ENCODE assay signal across 8 cellular contexts in genomic region chr13:91399189-91400093, GRCh38. TPM values are rescaled to one million over a fixed set of nuclear protein-coding genes. Genes with fewer than 3 reads are reported as not detected.
A peak's percentile ranks its signal among the peaks of the same experiment; 100 is the strongest.
DNase-seq lines count a peak whose midpoint lies in the region; ATAC-seq and TF ChIP-seq lines count a peak whose summit lies in the region.

No MANE protein-coding gene starts in this region.

- DNase-seq in HFF-Myc (ENCODE audit: extremely low read depth, low read depth) (no peak), left lung (no peak), substantia nigra (lab: John Stamatoyannopoulos, UW) (peak in 17 of 49 donors; percentile 4 to 54 (median 20)), NCI-H524 treated with DMSO at 0.1 percent for 48 hours (lab: John Stamatoyannopoulos, UW) (no peak), SW480 (ENCODE audit: low spot score) (no peak), SHP77 treated with DMSO at 0.1 percent for 48 hours (lab: John Stamatoyannopoulos, UW) (no peak)
- no peak for DNase-seq in activated T-helper 1 cell treated with anti-CD3 and anti-CD28 coated beads, Interleukin-12 subunit alpha, Interleukin-12 subunit beta, Interleukin-2, Interleukin-4 antibody, amounts not matched to agents 30 ng/mL and 10 ng/mL and 1 ng/mL, durations not matched to agents 14 hours and 24 hours and 36 hours (ENCODE audit: low spot score)

- no peak for TF ChIP-seq CTCF in HFF-Myc (IDR thresholded peaks at IDR 0.05; ENCODE audit: low read depth, low read length, missing control alignments)
- TF ChIP-seq CTCF in left lung (IDR thresholded peaks at IDR 0.05) = no peak

- no peak overlapping the region for H3K27ac Mint-ChIP-seq in activated T-helper 1 cell treated with anti-CD3 and anti-CD28 coated beads, Interleukin-12 subunit alpha, Interleukin-12 subunit beta, Interleukin-2, Interleukin-4 antibody, amounts not matched to agents 30 ng/mL and 10 ng/mL and 1 ng/mL, durations not matched to agents 14 hours and 24 hours and 36 hours

- peaks cover 61% of the 10 kb centered on the region for H3K27me3 Mint-ChIP-seq in activated T-helper 1 cell treated with anti-CD3 and anti-CD28 coated beads, Interleukin-12 subunit alpha, Interleukin-12 subunit beta, Interleukin-2, Interleukin-4 antibody, amounts not matched to agents 30 ng/mL and 10 ng/mL and 1 ng/mL, durations not matched to agents 14 hours and 24 hours and 36 hours (ENCODE audit: insufficient read depth)

- intact Hi-C loops in activated T-helper 1 cell treated with anti-CD3 and anti-CD28 coated beads, Interleukin-12 subunit alpha, Interleukin-12 subunit beta, Interleukin-2, Interleukin-4 antibody, amounts not matched to agents 30 ng/mL and 10 ng/mL and 1 ng/mL, durations not matched to agents 14 hours and 24 hours and 36 hours (cut with micrococcal nuclease) = loop anchor here (2.0 kb wide), 1 partner anchor 25 kb away; no protein-coding TSS in a partner anchor
- intact Hi-C loops in left lung (cut with DNase I) = no loop called here

- H3K27me3 ChIP-seq in left lung = peaks cover 19 to 73% of the 10 kb centered on the region in 2 donors

- no peaks in the 10 kb centered on the region for H3K36me3 ChIP-seq in ES-I3 (ENCODE audit: insufficient read depth, low read length)
- H3K36me3 ChIP-seq in left lung = no peaks in the 10 kb centered on the region

- no peaks in the 10 kb centered on the region for H3K9me3 Mint-ChIP-seq in activated T-helper 1 cell treated with anti-CD3 and anti-CD28 coated beads, Interleukin-12 subunit alpha, Interleukin-12 subunit beta, Interleukin-2, Interleukin-4 antibody, amounts not matched to agents 30 ng/mL and 10 ng/mL and 1 ng/mL, durations not matched to agents 14 hours and 24 hours and 36 hours

- peak overlapping the region; percentile 76 for H3K4me3 Mint-ChIP-seq in activated T-helper 1 cell treated with anti-CD3 and anti-CD28 coated beads, Interleukin-12 subunit alpha, Interleukin-12 subunit beta, Interleukin-2, Interleukin-4 antibody, amounts not matched to agents 30 ng/mL and 10 ng/mL and 1 ng/mL, durations not matched to agents 14 hours and 24 hours and 36 hours

- H3K9me3 ChIP-seq in ES-I3 (ENCODE audit: control insufficient read depth, insufficient read depth, low read length) = no peaks in the 10 kb centered on the region
- no peaks in the 10 kb centered on the region for H3K9me3 ChIP-seq in left lung

- H3K9ac ChIP-seq in ES-I3 (ENCODE audit: low read depth, low read length) = peak overlapping the region; percentile 70; the same call in 1 of the 2 replicates

- H3K27ac ChIP-seq in left lung (no peak overlapping the region), substantia nigra (ENCODE audit: low read depth, low read length, poor library complexity, severe bottlenecking) (peak overlapping the region; percentile 32)

- ATAC-seq in left lung = peak; percentile 24

- no peaks in the 10 kb centered on the region for H3K36me3 Mint-ChIP-seq in activated T-helper 1 cell treated with anti-CD3 and anti-CD28 coated beads, Interleukin-12 subunit alpha, Interleukin-12 subunit beta, Interleukin-2, Interleukin-4 antibody, amounts not matched to agents 30 ng/mL and 10 ng/mL and 1 ng/mL, durations not matched to agents 14 hours and 24 hours and 36 hours (ENCODE audit: low read depth)

- H3K4me1 ChIP-seq in ES-I3 (ENCODE audit: insufficient read depth, low read length) (no peaks in the 10 kb centered on the region), left lung (peaks cover 0 to 19% of the 10 kb centered on the region in 2 donors)

- H3K4me3 ChIP-seq in HFF-Myc (replicated peaks; ENCODE audit: low read depth, low read length) (peak overlapping the region; percentile 34; the same call in 1 of the 2 replicates), left lung (peak overlapping the region; percentile 31 to 46)

- H3K4me1 Mint-ChIP-seq in activated T-helper 1 cell treated with anti-CD3 and anti-CD28 coated beads, Interleukin-12 subunit alpha, Interleukin-12 subunit beta, Interleukin-2, Interleukin-4 antibody, amounts not matched to agents 30 ng/mL and 10 ng/mL and 1 ng/mL, durations not matched to agents 14 hours and 24 hours and 36 hours (ENCODE audit: low read depth) = peaks cover 15% of the 10 kb centered on the region

RNA-seq across cellular contexts. Expression of gene GPC5, which starts 1.0 kb away (rescaled TPM):
- 0.22 TPM in 1 of 2 replicates, not detected in the other for total RNA-seq in activated T-helper 1 cell treated with anti-CD3 and anti-CD28 coated beads, Interleukin-12 subunit alpha, Interleukin-12 subunit beta, Interleukin-2, Interleukin-4 antibody, amounts not matched to agents 30 ng/mL and 10 ng/mL and 1 ng/mL, durations not matched to agents 14 hours and 24 hours and 36 hours
- 10 to 100 TPM in 1 of 2 donors, 1 to 10 TPM in 1; 9.2 to 19.5 TPM for total RNA-seq in left lung

RNA-seq across cellular contexts. Expression of gene MIR17HG, which starts 52.0 kb away (rescaled TPM):
- 46.5 and 52.1 TPM in 2 replicates for total RNA-seq in activated T-helper 1 cell treated with anti-CD3 and anti-CD28 coated beads, Interleukin-12 subunit alpha, Interleukin-12 subunit beta, Interleukin-2, Interleukin-4 antibody, amounts not matched to agents 30 ng/mL and 10 ng/mL and 1 ng/mL, durations not matched to agents 14 hours and 24 hours and 36 hours
- 1 to 10 TPM; 2.4 to 7.6 TPM for total RNA-seq in left lung
